9 cellular contexts compared by ENCODE assay signal in genomic region chr22:36323855-36324331, GRCh38.
DNase-seq lines count a peak whose midpoint lies in the region; ATAC-seq, FAIRE-seq and TF ChIP-seq lines count a peak whose summit lies in the region.
"Had no signal": no experiment of that assay in that cellular context is flagged by ENCODE, and none has a peak within 500 bp of the region (broad histone marks: within the 10 kb centered on the region; RNA-seq: fewer than 3 reads in every experiment).

No MANE protein-coding gene starts in this region.

- H3K36me3 Mint-ChIP-seq in WTC11, result peaks cover 77% of the 10 kb centered on the region

- peak overlapping the region; percentile 65; the same call in 1 of the 2 replicates for H3K27ac Mint-ChIP-seq in WTC11

- H3K9ac ChIP-seq in muscle layer of colon (ENCODE audit: low read length), result peak overlapping the region; percentile 91

- peaks cover 14% of the 10 kb centered on the region for H3K4me1 Mint-ChIP-seq in WTC11

- no peak for FAIRE-seq in HTR-8/SVneo (lab: Jason Lieb, UNC)

- TF ChIP-seq CTCF in WTC11 (IDR thresholded peaks at IDR 0.05) (no peak), thoracic aorta (IDR thresholded peaks at IDR 0.05) (no peak)

- H3K4me1 ChIP-seq in esophagus (ENCODE audit: control insufficient read depth in 2 of 2, insufficient read depth in 2 of 2, low read length in 1 of 2) (peaks cover 14 to 39% of the 10 kb centered on the region in 2 donors), muscle layer of colon (ENCODE audit: insufficient read depth, low read length) (peaks cover 84% of the 10 kb centered on the region), thoracic aorta (ENCODE audit: control insufficient read depth in 1 of 2, low read depth in 2 of 2) (peaks cover 50 to 90% of the 10 kb centered on the region in 2 donors)

- H3K27me3 ChIP-seq in esophagus (ENCODE audit: control insufficient read depth in 1 of 2, insufficient read depth in 2 of 2, low read length in 2 of 2) (no peaks in the 10 kb centered on the region), muscle layer of colon (ENCODE audit: control insufficient read depth in 1 of 2, insufficient read depth in 2 of 2, low read length in 2 of 2) (no peaks in the 10 kb centered on the region), thoracic aorta (replicated peaks; ENCODE audit: insufficient read depth) (no peaks in the 10 kb centered on the region)

- H3K9me3 Mint-ChIP-seq in WTC11, result no peaks in the 10 kb centered on the region
- H3K9me3 Mint-ChIP-seq: activated B cell treated with CpG ODN at 0.5 μM for 24 hours had no signal

- H3K4me3 Mint-ChIP-seq in WTC11, result no peak overlapping the region
- H3K4me3 Mint-ChIP-seq: activated B cell treated with CpG ODN at 0.5 μM for 24 hours had no signal

- H3K27ac ChIP-seq in esophagus (ENCODE audit: low read depth in 2 of 2, low read length in 1 of 2) (peak overlapping the region; percentile 86 to 99), muscle layer of colon (ENCODE audit: low read depth, low read length) (peak overlapping the region; percentile 97), thoracic aorta (peak overlapping the region; percentile 99 to 100)

- CTCF ChIA-PET in WTC11 (lab: Charles Lee), result interaction anchor here (0.7 to 1.2 kb wide), 2 partner anchors 22 to 163 kb away, joined by 4 read pairs; no protein-coding TSS in a partner anchor

- 28 to 44% methylated on average over 21 of the region's 21 CpGs for WGBS in esophagus, 2 donors

- H3K9me3 ChIP-seq in esophagus (ENCODE audit: control insufficient read depth in 2 of 2, insufficient read depth in 1 of 2, low read depth in 1 of 2, low read length in 1 of 2) (no peaks in the 10 kb centered on the region), muscle layer of colon (ENCODE audit: low read length) (no peaks in the 10 kb centered on the region), thoracic aorta (no peaks in the 10 kb centered on the region)

- ATAC-seq in WTC11 (no peak), thoracic aorta (ENCODE audit: insufficient number of reproducible peaks, low FRiP score, low read depth) (peak; percentile 4)

- H3K36me3 ChIP-seq in esophagus (ENCODE audit: control insufficient read depth in 2 of 2, insufficient read depth in 2 of 2, low read length in 1 of 2) (peaks cover 21 to 65% of the 10 kb centered on the region in 2 donors), muscle layer of colon (ENCODE audit: insufficient read depth, low read length) (peaks cover 86% of the 10 kb centered on the region), thoracic aorta (peaks cover 69% of the 10 kb centered on the region)

- DNase-seq in WTC11 (ENCODE audit: low spot score) (no peak), thoracic aorta (ENCODE audit: low spot score) (peak; percentile 44), iPS-NIHi11 (ENCODE audit: low spot score) (no peak), HTR-8/SVneo (ENCODE audit: insufficient read length, low spot score) (no peak), RPMI8226 (no peak), SK-N-DZ (ENCODE audit: low spot score) (no peak)
- DNase-seq: activated B cell treated with CpG ODN at 0.5 μM for 24 hours had no signal

- H3K4me3 ChIP-seq in esophagus (ENCODE audit: low read depth in 1 of 2, low read length in 2 of 2) (no peak overlapping the region), muscle layer of colon (ENCODE audit: low read depth in 1 of 2, low read length in 2 of 2) (peak overlapping the region in 1 of 2 donors; percentile 2), thoracic aorta (no peak overlapping the region)

- no peaks in the 10 kb centered on the region for H3K27me3 Mint-ChIP-seq in WTC11 (ENCODE audit: low read depth)
- H3K27me3 Mint-ChIP-seq: activated B cell treated with CpG ODN at 0.5 μM for 24 hours had no signal

- POLR2A ChIA-PET in WTC11 (lab: Charles Lee), result interaction anchor here (0.6 to 1.0 kb wide), 2 partner anchors 9 to 37 kb away, joined by 3 read pairs; no protein-coding TSS in a partner anchor

TF ChIP-seq in WTC11, 78 proteins besides CTCF, POLR2A, EP300 and RAD21 (continues in another document):
- TF ChIP-seq RORB (CRISPR knock-in tag; IDR thresholded peaks at IDR 0.05) (no peak), AR (CRISPR knock-in tag; IDR thresholded peaks at IDR 0.05) (no peak), IRF1 (CRISPR knock-in tag; IDR thresholded peaks at IDR 0.05) (no peak), PREB (CRISPR knock-in tag; IDR thresholded peaks at IDR 0.05; ENCODE audit: borderline replicate concordance) (no peak), SMAD4 (CRISPR knock-in tag; IDR thresholded peaks at IDR 0.05) (no peak), ATF2 (CRISPR knock-in tag; IDR thresholded peaks at IDR 0.05; ENCODE audit: borderline replicate concordance, low read depth) (no peak), ATF6 (CRISPR knock-in tag; IDR thresholded peaks at IDR 0.05) (no peak)
